8 cellular contexts compared by ENCODE assay signal in the genomic region with DNA sequence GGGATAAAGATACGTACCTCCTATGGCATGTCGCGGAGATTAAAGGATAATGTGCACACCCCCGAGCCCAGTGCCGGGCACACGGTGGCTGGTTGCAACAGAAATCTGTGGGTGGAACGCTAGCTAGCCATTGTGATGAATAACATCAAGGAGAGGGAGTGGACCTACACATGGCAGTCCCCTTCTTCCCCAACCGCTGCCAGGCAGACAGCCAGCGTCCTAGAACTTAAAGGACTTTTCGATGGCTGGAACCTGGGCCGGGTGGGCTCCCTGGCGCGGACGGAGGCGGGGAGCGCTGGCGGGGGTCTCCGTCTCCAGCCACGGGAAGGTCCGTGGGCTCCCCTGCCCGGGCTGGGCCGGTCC. TPM values are rescaled to one million over a fixed set of nuclear protein-coding genes. Genes with fewer than 3 reads are reported as not detected.
DNase-seq lines count a peak whose midpoint lies in the region; ATAC-seq and TF ChIP-seq lines count a peak whose summit lies in the region.

No MANE protein-coding gene starts in this region.

- peak overlapping the region; percentile 96 for H3K4me3 ChIP-seq in iPS-15b (ENCODE audit: low read depth, low read length)
- H3K4me3 ChIP-seq in stomach, result peak overlapping the region; percentile 65 to 88 (median 84)

- H3K27me3 Mint-ChIP-seq in activated T-helper 1 cell treated with anti-CD3 and anti-CD28 coated beads, Interleukin-12 subunit alpha, Interleukin-12 subunit beta, Interleukin-2, Interleukin-4 antibody, amounts not matched to agents 30 ng/mL and 10 ng/mL and 1 ng/mL, durations not matched to agents 14 hours and 24 hours and 36 hours (ENCODE audit: insufficient read depth), result peaks cover 58% of the 10 kb centered on the region

- H3K4me1 ChIP-seq in iPS-15b (ENCODE audit: control insufficient read depth, insufficient read depth, low read length), result peaks cover 15% of the 10 kb centered on the region
- H3K4me1 ChIP-seq in stomach, result peaks cover 8 to 46% (median 42%) of the 10 kb centered on the region in 4 donors

- no peak for TF ChIP-seq CTCF in stomach (IDR thresholded peaks at IDR 0.05)

- ATAC-seq in Right ventricle myocardium superior (ENCODE audit: poor library complexity) (peak; percentile 15), Right ventricle myocardium inferior (no peak), GM21390 (IDR thresholded peaks at IDR 0.05; ENCODE audit: unreplicated experiment) (no peak), HG02623 (IDR thresholded peaks at IDR 0.05; ENCODE audit: unreplicated experiment) (no peak)

- intact Hi-C loops in Right ventricle myocardium superior (cut with DNase I), result no loop called here
- intact Hi-C loops in Right ventricle myocardium inferior (cut with DNase I), result no loop called here
- intact Hi-C loops in activated T-helper 1 cell treated with anti-CD3 and anti-CD28 coated beads, Interleukin-12 subunit alpha, Interleukin-12 subunit beta, Interleukin-2, Interleukin-4 antibody, amounts not matched to agents 30 ng/mL and 10 ng/mL and 1 ng/mL, durations not matched to agents 14 hours and 24 hours and 36 hours (cut with micrococcal nuclease), result no loop called here
- intact Hi-C loops in stomach (cut with DNase I; ENCODE audit: low total_unique reads), result no loop called here

- peak overlapping the region; percentile 71 for H3K9ac ChIP-seq in iPS-15b (ENCODE audit: low read depth, low read length)

- H3K27ac ChIP-seq in stomach, result peak overlapping the region; percentile 81 to 92 (median 91)

- TF ChIP-seq EP300 in stomach (IDR thresholded peaks at IDR 0.05), result no peak

- H3K27ac Mint-ChIP-seq in activated T-helper 1 cell treated with anti-CD3 and anti-CD28 coated beads, Interleukin-12 subunit alpha, Interleukin-12 subunit beta, Interleukin-2, Interleukin-4 antibody, amounts not matched to agents 30 ng/mL and 10 ng/mL and 1 ng/mL, durations not matched to agents 14 hours and 24 hours and 36 hours, result no peak overlapping the region

- no peaks in the 10 kb centered on the region for H3K36me3 ChIP-seq in iPS-15b (ENCODE audit: control insufficient read depth, insufficient read depth, low read length)
- no peaks in the 10 kb centered on the region for H3K36me3 ChIP-seq in stomach

- H3K9me3 ChIP-seq in iPS-15b (ENCODE audit: control insufficient read depth, insufficient read depth, low read length), result no peaks in the 10 kb centered on the region
- no peaks in the 10 kb centered on the region for H3K9me3 ChIP-seq in stomach

- no peak for TF ChIP-seq POLR2A in stomach (IDR thresholded peaks at IDR 0.05)

- H3K36me3 Mint-ChIP-seq in activated T-helper 1 cell treated with anti-CD3 and anti-CD28 coated beads, Interleukin-12 subunit alpha, Interleukin-12 subunit beta, Interleukin-2, Interleukin-4 antibody, amounts not matched to agents 30 ng/mL and 10 ng/mL and 1 ng/mL, durations not matched to agents 14 hours and 24 hours and 36 hours (ENCODE audit: low read depth), result no peaks in the 10 kb centered on the region

- peaks cover 11% of the 10 kb centered on the region for H3K4me1 Mint-ChIP-seq in activated T-helper 1 cell treated with anti-CD3 and anti-CD28 coated beads, Interleukin-12 subunit alpha, Interleukin-12 subunit beta, Interleukin-2, Interleukin-4 antibody, amounts not matched to agents 30 ng/mL and 10 ng/mL and 1 ng/mL, durations not matched to agents 14 hours and 24 hours and 36 hours (ENCODE audit: low read depth)

- WGBS in stomach, 5 donors, result 2 to 5% (median 3%) methylated on average over 17 to 22 of the region's 22 CpGs

- H3K27me3 ChIP-seq in iPS-15b (ENCODE audit: control insufficient read depth, insufficient read depth, low read length), result peaks cover 22% of the 10 kb centered on the region
- peaks cover 0 to 25% (median 0%) of the 10 kb centered on the region in 3 donors for H3K27me3 ChIP-seq in stomach

- no peak for DNase-seq in Right ventricle myocardium superior
- DNase-seq in Right ventricle myocardium inferior (ENCODE audit: missing footprints), result no peak
- no peak for DNase-seq in activated T-helper 1 cell treated with anti-CD3 and anti-CD28 coated beads, Interleukin-12 subunit alpha, Interleukin-12 subunit beta, Interleukin-2, Interleukin-4 antibody, amounts not matched to agents 30 ng/mL and 10 ng/mL and 1 ng/mL, durations not matched to agents 14 hours and 24 hours and 36 hours (ENCODE audit: low spot score)
- peak; percentile 28 for DNase-seq in stomach
- no peak for DNase-seq in central memory CD4-positive, alpha-beta T cell

- H3K9me3 Mint-ChIP-seq in activated T-helper 1 cell treated with anti-CD3 and anti-CD28 coated beads, Interleukin-12 subunit alpha, Interleukin-12 subunit beta, Interleukin-2, Interleukin-4 antibody, amounts not matched to agents 30 ng/mL and 10 ng/mL and 1 ng/mL, durations not matched to agents 14 hours and 24 hours and 36 hours, result no peaks in the 10 kb centered on the region

- H3K4me3 Mint-ChIP-seq in activated T-helper 1 cell treated with anti-CD3 and anti-CD28 coated beads, Interleukin-12 subunit alpha, Interleukin-12 subunit beta, Interleukin-2, Interleukin-4 antibody, amounts not matched to agents 30 ng/mL and 10 ng/mL and 1 ng/mL, durations not matched to agents 14 hours and 24 hours and 36 hours, result peak overlapping the region; percentile 40

RNA-seq across cellular contexts. Expression of gene CACHD1, which starts 0.3 kb away (rescaled TPM):
- total RNA-seq in Right ventricle myocardium superior, result 4.2 TPM
- 4.9 TPM for total RNA-seq in Right ventricle myocardium inferior
- 0.10 and 0.13 TPM in 2 replicates for total RNA-seq in activated T-helper 1 cell treated with anti-CD3 and anti-CD28 coated beads, Interleukin-12 subunit alpha, Interleukin-12 subunit beta, Interleukin-2, Interleukin-4 antibody, amounts not matched to agents 30 ng/mL and 10 ng/mL and 1 ng/mL, durations not matched to agents 14 hours and 24 hours and 36 hours
- total RNA-seq in stomach, result 10 to 100 TPM in 2 of 5 donors, 1 to 10 TPM in 3; 1.4 to 22.8 (median 6.7) TPM
- 1 to 10 TPM; 2.8 to 4.4 (median 3.7) TPM for polyA plus RNA-seq in stomach
